ENCODE assay signal across 8 cellular contexts in genomic region chr3:187139895-187140253, GRCh38. TPM values are rescaled to one million over a fixed set of nuclear protein-coding genes. Genes with fewer than 3 reads are reported as not detected.
A peak's percentile ranks its signal among the peaks of the same experiment; 100 is the strongest.
DNase-seq lines count a peak whose midpoint lies in the region; ATAC-seq, FAIRE-seq and TF ChIP-seq lines count a peak whose summit lies in the region.

No MANE protein-coding gene starts in this region.

- peak overlapping the region; percentile 85 for H3K4me3 Mint-ChIP-seq in activated T-cell treated with anti-CD3 and anti-CD28 coated beads, Interleukin-2, amount 50 U/mL, for 24 hours

- no peak for FAIRE-seq in kidney (lab: Jason Lieb, UNC)

- H3K36me3 ChIP-seq in kidney (ENCODE audit: control insufficient read depth in 1 of 2, insufficient read depth in 2 of 2, low read length in 2 of 2) (no peaks in the 10 kb centered on the region), suprapubic skin (no peaks in the 10 kb centered on the region)

- intact Hi-C loops in kidney (cut with DNase I) = no loop called here

- peaks cover 29% of the 10 kb centered on the region for H3K36me3 Mint-ChIP-seq in activated T-cell treated with anti-CD3 and anti-CD28 coated beads, Interleukin-2, amount 50 U/mL, for 24 hours (ENCODE audit: low read depth)
- peaks cover 28 to 55% of the 10 kb centered on the region in 2 donors for H3K36me3 Mint-ChIP-seq in activated naive CD4-positive, alpha-beta T cell treated with anti-CD3 and anti-CD28 coated beads, Interleukin-2, amount 50 U/mL, for 72 hours

- peak overlapping the region; percentile 97 for H3K27ac Mint-ChIP-seq in activated T-cell treated with anti-CD3 and anti-CD28 coated beads, Interleukin-2, amount 50 U/mL, for 24 hours
- peak overlapping the region; percentile 91 to 94 for H3K27ac Mint-ChIP-seq in activated naive CD4-positive, alpha-beta T cell treated with anti-CD3 and anti-CD28 coated beads, Interleukin-2, amount 50 U/mL, for 72 hours

- no peak overlapping the region for H3K9ac ChIP-seq in kidney (ENCODE audit: low read length in 2 of 2)

- H3K9me3 Mint-ChIP-seq in activated T-cell treated with anti-CD3 and anti-CD28 coated beads, Interleukin-2, amount 50 U/mL, for 24 hours = peaks cover 23% of the 10 kb centered on the region
- peaks cover 20 to 26% of the 10 kb centered on the region in 2 donors for H3K9me3 Mint-ChIP-seq in activated naive CD4-positive, alpha-beta T cell treated with anti-CD3 and anti-CD28 coated beads, Interleukin-2, amount 50 U/mL, for 72 hours

- no peaks in the 10 kb centered on the region for H3K27me3 ChIP-seq in suprapubic skin

- TF ChIP-seq EP300 in suprapubic skin (IDR thresholded peaks at IDR 0.05) = no peak

- H3K4me1 ChIP-seq in kidney (ENCODE audit: control insufficient read depth in 1 of 2, insufficient read depth in 1 of 2, low read depth in 1 of 2, low read length in 2 of 2) (peaks cover 0 to 2% of the 10 kb centered on the region in 2 donors), suprapubic skin (peaks cover 12% of the 10 kb centered on the region)

- TF ChIP-seq CTCF in kidney (IDR thresholded peaks at IDR 0.05; ENCODE audit: borderline replicate concordance, extremely low read depth, insufficient read depth) (no peak), suprapubic skin (IDR thresholded peaks at IDR 0.05) (no peak)

- no peaks in the 10 kb centered on the region for H3K27me3 Mint-ChIP-seq in activated T-cell treated with anti-CD3 and anti-CD28 coated beads, Interleukin-2, amount 50 U/mL, for 24 hours

- H3K9me3 ChIP-seq in kidney (ENCODE audit: control insufficient read depth in 1 of 2, low read length in 2 of 2) = peaks cover 0 to 1% of the 10 kb centered on the region in 2 donors
- H3K9me3 ChIP-seq in suprapubic skin = no peaks in the 10 kb centered on the region

- no peak for ATAC-seq in activated naive CD4-positive, alpha-beta T cell treated with anti-CD3 and anti-CD28 coated beads, Interleukin-2, amount 50 U/mL, for 72 hours
- ATAC-seq in GM19324 (IDR thresholded peaks at IDR 0.05; ENCODE audit: low FRiP score, unreplicated experiment) = no peak

- 19% methylated on average over 3 of the region's 3 CpGs for WGBS in suprapubic skin

- DNase-seq in activated T-cell treated with anti-CD3 and anti-CD28 coated beads, Interleukin-2, amount 50 U/mL, for 24 hours = no peak
- DNase-seq in activated T-cell treated with anti-CD3 and anti-CD28 coated beads, Interleukin-2, amount 50 U/mL, for 1 hour = no peak
- no peak for DNase-seq in activated naive CD4-positive, alpha-beta T cell treated with anti-CD3 and anti-CD28 coated beads, Interleukin-2, amount 50 U/mL, for 72 hours (ENCODE audit: low spot score in 2 of 2)
- DNase-seq in kidney (no peak), suprapubic skin (ENCODE audit: low spot score in 2 of 2) (no peak), NCI-H2081 treated with DMSO at 0.1 percent for 48 hours (lab: John Stamatoyannopoulos, UW) (no peak), OCI-M2 (lab: John Stamatoyannopoulos, UW; ENCODE audit: unreplicated experiment) (no peak)

- H3K4me3 ChIP-seq in kidney (ENCODE audit: low read length in 2 of 2) (peak overlapping the region; percentile 78 to 81), suprapubic skin (peak overlapping the region; percentile 60)

- TF ChIP-seq POLR2A in suprapubic skin (IDR thresholded peaks at IDR 0.05) = no peak

- H3K27ac ChIP-seq in kidney (ENCODE audit: low read depth in 2 of 2, low read length in 2 of 2) (no peak overlapping the region), suprapubic skin (no peak overlapping the region)

- peaks cover 25% of the 10 kb centered on the region for H3K4me1 Mint-ChIP-seq in activated T-cell treated with anti-CD3 and anti-CD28 coated beads, Interleukin-2, amount 50 U/mL, for 24 hours (ENCODE audit: low read depth)

RNA-seq across cellular contexts. Expression of gene RPL39L, which starts 0.6 kb away (rescaled TPM):
- 10 to 100 TPM; 15.5 to 19.3 TPM for total RNA-seq in activated naive CD4-positive, alpha-beta T cell treated with anti-CD3 and anti-CD28 coated beads, Interleukin-2, amount 50 U/mL, for 72 hours
- 5.7 TPM for total RNA-seq in kidney
- polyA plus RNA-seq in kidney (ENCODE audit: insufficient read depth, low read depth, low replicate concordance) = 10.9 TPM
- 10 to 100 TPM in 3 of 4 donors, 1 to 10 TPM in 1; 7.1 to 12.2 (median 11.0) TPM for total RNA-seq in suprapubic skin

RNA-seq across cellular contexts. Expression of gene RTP1, which starts 57.4 kb away (rescaled TPM):
- total RNA-seq in activated naive CD4-positive, alpha-beta T cell treated with anti-CD3 and anti-CD28 coated beads, Interleukin-2, amount 50 U/mL, for 72 hours = not detected
- total RNA-seq in kidney (not detected), suprapubic skin (not detected)
- polyA plus RNA-seq in kidney (ENCODE audit: insufficient read depth, low read depth, low replicate concordance) = not detected
